ENCODE assay signal across 8 cellular contexts in the genomic region with DNA sequence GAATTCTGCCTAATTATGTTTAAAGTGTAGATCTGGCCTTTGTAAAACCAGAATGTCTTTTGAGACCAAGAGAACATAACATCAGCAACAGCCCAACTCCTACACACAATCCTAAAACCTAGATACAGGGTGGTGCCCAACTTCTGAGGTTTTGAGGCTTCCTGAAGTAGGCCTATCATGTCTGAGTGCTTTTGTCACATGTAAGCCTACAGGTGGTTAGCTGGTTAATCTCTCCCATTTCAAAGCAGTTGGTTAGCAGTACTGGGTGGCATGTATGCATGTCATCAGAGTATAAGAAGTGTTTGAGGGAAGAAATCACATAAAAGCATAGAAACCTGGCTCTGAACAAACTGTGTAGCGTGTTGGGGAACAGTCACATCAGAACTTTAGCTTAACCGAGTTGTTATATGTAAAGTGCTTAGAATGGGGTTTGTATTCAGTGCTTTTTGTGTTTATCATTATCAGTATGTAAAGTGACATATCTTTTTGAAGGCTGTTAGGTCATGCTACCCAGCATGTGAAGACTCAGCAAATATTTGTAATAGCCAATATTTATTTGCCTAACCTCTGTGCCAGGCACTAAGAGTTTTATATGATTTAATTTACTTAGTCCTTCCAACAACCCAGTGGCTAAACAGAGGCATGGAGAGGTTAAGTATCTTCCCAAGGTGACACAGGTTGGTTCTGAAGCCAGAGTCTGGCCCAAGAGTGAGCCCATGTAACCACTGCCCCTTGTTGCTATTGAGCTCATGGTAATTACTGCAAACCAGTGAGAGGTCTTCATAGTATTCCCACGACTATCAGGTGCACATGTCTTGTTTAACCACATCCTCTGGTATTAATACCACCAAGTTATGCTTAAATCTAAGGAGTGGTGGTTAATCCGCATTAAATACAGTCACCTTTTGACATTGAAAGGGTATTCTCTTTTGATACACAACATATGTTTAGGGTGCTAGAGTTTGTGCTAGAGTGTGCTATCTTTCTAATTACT. TPM values are rescaled to one million over a fixed set of nuclear protein-coding genes. Genes with fewer than 3 reads are reported as not detected.
DNase-seq lines count a peak whose midpoint lies in the region; ATAC-seq and TF ChIP-seq lines count a peak whose summit lies in the region.

No MANE protein-coding gene starts in this region.

- no peak for TF ChIP-seq CTCF in VCaP (conservative IDR thresholded peaks at IDR 0.05)
- TF ChIP-seq CTCF in epithelial cell of proximal tubule (conservative IDR thresholded peaks at IDR 0.05; ENCODE audit: low read depth, low read length) = no peak

- DNase-seq in epithelial cell of proximal tubule (ENCODE audit: low read depth) = no peak
- peak; percentile 12 to 48 for DNase-seq in stimulated activated CD8-positive, alpha-beta memory T cell treated with anti-CD3 and anti-CD28 coated beads, Interleukin-7, amount 100 ng/mL, for 4 hours (ENCODE audit: low read depth in 2 of 2)
- DNase-seq in NCI-H226 = no peak
- DNase-seq in NCI-H1105 (lab: John Stamatoyannopoulos, UW) = no peak
- DNase-seq in HK-2 (ENCODE audit: unreplicated experiment) = no peak

- ATAC-seq in GM18511 (IDR thresholded peaks at IDR 0.05; ENCODE audit: unreplicated experiment) (peak; percentile 20), HG02973 (IDR thresholded peaks at IDR 0.05; ENCODE audit: unreplicated experiment) (peak; percentile 21)

- H3K27ac ChIP-seq in VCaP = peak overlapping the region; percentile 84

- H3K4me3 ChIP-seq in epithelial cell of proximal tubule (ENCODE audit: low read depth, low read length) = peak overlapping the region; percentile 87

RNA-seq across cellular contexts. Expression of a gene that starts 2.6 kb away (rescaled TPM):
- 30.0 and 43.8 TPM in 2 replicates for total RNA-seq in epithelial cell of proximal tubule

Comparison
In these comparisons a context has a peak if more than half of its experiments do, and no peak if none do; other contexts are left out.
1. DNase-seq: peak in stimulated activated CD8-positive, alpha-beta memory T cell treated with anti-CD3 and anti-CD28 coated beads, Interleukin-7, amount 100 ng/mL, for 4 hours (2 of 2); none in epithelial cell of proximal tubule (single experiment), NCI-H226 (single experiment), NCI-H1105 (single experiment) and HK-2 (single experiment).